ENCODE assay signal across 1 cellular context in genomic region chr16:89395150-89396142, GRCh38.
TF ChIP-seq lines count a peak whose summit lies in the region.

No MANE protein-coding gene starts in this region.

TF ChIP-seq in HepG2, 621 proteins besides CTCF, POLR2A, EP300 and RAD21 (continued from another document):
- TF ChIP-seq HMGXB3 (CRISPR knock-in tag; IDR thresholded peaks at IDR 0.05; ENCODE audit: borderline replicate concordance) (peak; percentile 91; the same call in 1 of the 2 replicates), ZNF678 (CRISPR knock-in tag; IDR thresholded peaks at IDR 0.05) (no peak; the same call in 1 of the 2 replicates), KMT2B (CRISPR knock-in tag; IDR thresholded peaks at IDR 0.05) (peak; percentile 87), SIX4 (CRISPR knock-in tag; IDR thresholded peaks at IDR 0.05) (peak; percentile 89), ZKSCAN8 (CRISPR knock-in tag; IDR thresholded peaks at IDR 0.05; ENCODE audit: borderline replicate concordance) (peak; percentile 91; the same call in 1 of the 2 replicates), CREB3 (CRISPR knock-in tag; IDR thresholded peaks at IDR 0.05) (peak; percentile 26; the same call in 1 of the 2 replicates), TFDP1 (CRISPR knock-in tag; IDR thresholded peaks at IDR 0.05; ENCODE audit: borderline replicate concordance) (peak; percentile 74; the same call in 1 of the 2 replicates), MTERF4 (CRISPR knock-in tag; IDR thresholded peaks at IDR 0.05) (peak; percentile 99; the same call in 1 of the 2 replicates), TAF1 (CRISPR knock-in tag; IDR thresholded peaks at IDR 0.05) (no peak), NR0B2 (CRISPR knock-in tag; IDR thresholded peaks at IDR 0.05) (peak; percentile 92; the same call in 1 of the 2 replicates), SP4 (CRISPR knock-in tag; IDR thresholded peaks at IDR 0.05) (peak; percentile 82), SKI (IDR thresholded peaks at IDR 0.05; ENCODE audit: partially characterized antibody) (peak; percentile 95), IRX3 (CRISPR knock-in tag; IDR thresholded peaks at IDR 0.05; ENCODE audit: borderline replicate concordance, low read depth) (peak; percentile 80; the same call in 1 of the 2 replicates), HOMEZ (CRISPR knock-in tag; IDR thresholded peaks at IDR 0.05; ENCODE audit: low read depth) (peak; percentile 87), ZNF652 (CRISPR knock-in tag; IDR thresholded peaks at IDR 0.05; ENCODE audit: borderline replicate concordance, low read depth) (peak; percentile 68; the same call in 1 of the 2 replicates), SRSF4 (IDR thresholded peaks at IDR 0.05; ENCODE audit: low read depth, low read length, poor library complexity, severe bottlenecking) (no peak), KDM3A (CRISPR knock-in tag; IDR thresholded peaks at IDR 0.05; ENCODE audit: low read depth) (peak; percentile 97), TFDP2 (CRISPR knock-in tag; IDR thresholded peaks at IDR 0.05) (peak; percentile 83), ZNF790 (CRISPR knock-in tag; IDR thresholded peaks at IDR 0.05; ENCODE audit: borderline replicate concordance) (peak; percentile 94), ZHX2 (IDR thresholded peaks at IDR 0.05; ENCODE audit: low read depth) (peak; percentile 69; the same call in 1 of the 2 replicates), ZHX2 (CRISPR knock-in tag; IDR thresholded peaks at IDR 0.05; ENCODE audit: borderline replicate concordance) (no peak), SIN3B (IDR thresholded peaks at IDR 0.05; ENCODE audit: low read length) (peak; percentile 43), ZNF430 (CRISPR knock-in tag; IDR thresholded peaks at IDR 0.05) (peak; percentile 99), AHR (CRISPR knock-in tag; IDR thresholded peaks at IDR 0.05) (peak; percentile 98), PREB (CRISPR knock-in tag; IDR thresholded peaks at IDR 0.05) (no peak), RERE (CRISPR knock-in tag; IDR thresholded peaks at IDR 0.05; ENCODE audit: low read depth) (peak; percentile 87), ZNF614 (CRISPR knock-in tag; IDR thresholded peaks at IDR 0.05; ENCODE audit: borderline replicate concordance) (peak; percentile 99), PHF5A (CRISPR knock-in tag; IDR thresholded peaks at IDR 0.05; ENCODE audit: low read depth, unreplicated experiment) (peak; percentile 97)
